ENCODE assay signal across 10 cellular contexts in genomic region chr9:79574716-79575242, GRCh38. TPM values are rescaled to one million over a fixed set of nuclear protein-coding genes. Genes with fewer than 3 reads are reported as not detected.
DNase-seq lines count a peak whose midpoint lies in the region; ATAC-seq and TF ChIP-seq lines count a peak whose summit lies in the region.
"Had no signal": no experiment of that assay in that cellular context is flagged by ENCODE, and none has a peak within 500 bp of the region (broad histone marks: within the 10 kb centered on the region; RNA-seq: fewer than 3 reads in every experiment).

No MANE protein-coding gene starts in this region.

- H3K4me2 ChIP-seq in OCI-LY1 (ENCODE audit: low read length) = peak overlapping the region; percentile 70

- H2AFZ ChIP-seq in OCI-LY1 (ENCODE audit: low read length) = no peak overlapping the region

- H3K79me2 ChIP-seq in OCI-LY1 (ENCODE audit: insufficient read depth, low read length) = peaks cover 14% of the 10 kb centered on the region; the same call in 1 of the 2 replicates

- TF ChIP-seq CTCF in OCI-LY1 (IDR thresholded peaks at IDR 0.05; ENCODE audit: low read length) (no peak), esophagus squamous epithelium (IDR thresholded peaks at IDR 0.05) (no peak), osteocyte (IDR thresholded peaks at IDR 0.05) (no peak)

- no peaks in the 10 kb centered on the region for H3K9me2 ChIP-seq in OCI-LY1 (ENCODE audit: low read depth, low read length)

- 53 to 68% methylated on average over 4 of the region's 4 CpGs for WGBS in esophagus squamous epithelium, 2 donors

- H4K20me1 ChIP-seq in OCI-LY1 (ENCODE audit: insufficient read depth, low read length) = no peaks in the 10 kb centered on the region

- ATAC-seq in GM18519 (IDR thresholded peaks at IDR 0.05; ENCODE audit: low FRiP score, unreplicated experiment) = no peak

- H3K4me3 ChIP-seq in OCI-LY1 (ENCODE audit: low read depth, low read length, poor library complexity, severe bottlenecking) (peak overlapping the region; percentile 92), esophagus squamous epithelium (peak overlapping the region in 3 of 4 donors; percentile 75 to 100 (median 93))

- H3K27me3 ChIP-seq in OCI-LY1 (ENCODE audit: insufficient read depth, low read length) (no peaks in the 10 kb centered on the region), esophagus squamous epithelium (no peaks in the 10 kb centered on the region)

- H3K27ac ChIP-seq in OCI-LY1 (ENCODE audit: low read depth, low read length, poor library complexity, severe bottlenecking) (no peak overlapping the region), esophagus squamous epithelium (peak overlapping the region in 2 of 4 donors; percentile 96 to 98)

- TF ChIP-seq POLR2A in esophagus squamous epithelium (IDR thresholded peaks at IDR 0.05) = no peak

- H3K36me3 ChIP-seq in OCI-LY1 (ENCODE audit: insufficient read depth, low read length) (peaks cover 12% of the 10 kb centered on the region; the same call in 1 of the 2 replicates), esophagus squamous epithelium (peaks cover 0 to 3% (median 0%) of the 10 kb centered on the region in 3 donors)

- H3K4me1 Mint-ChIP-seq in osteocyte (ENCODE audit: unreplicated experiment) = peaks cover 50% of the 10 kb centered on the region

- peak; percentile 75 for DNase-seq in EH (ENCODE audit: low read depth)
- no peak for DNase-seq in esophagus squamous epithelium (lab: John Stamatoyannopoulos, UW)
- DNase-seq in osteocyte (ENCODE audit: extremely low spot score, unreplicated experiment) = no peak
- no peak for DNase-seq in DMS53 treated with DMSO at 0.1 percent for 48 hours (lab: John Stamatoyannopoulos, UW; ENCODE audit: unreplicated experiment)
- no peak for DNase-seq in NCI-H345 treated with DMSO at 0.1 percent for 48 hours (lab: John Stamatoyannopoulos, UW; ENCODE audit: unreplicated experiment)
- no peak for DNase-seq in stimulated activated naive CD4-positive, alpha-beta T cell treated with Interleukin-2 at 50 U/mL for 16 hours (lab: John Stamatoyannopoulos, UW)
- DNase-seq: activated CD4-positive, alpha-beta T cell treated with anti-CD3 and anti-CD28 coated beads, Interleukin-2, amount 50 U/mL, for 1 hour; stimulated activated CD4-positive, alpha-beta T cell treated with anti-CD3 and anti-CD28 coated beads, Interleukin-15, amount 100 ng/mL, for 24 hours had no signal

- peak overlapping the region; percentile 93 for H3K27ac Mint-ChIP-seq in osteocyte (ENCODE audit: unreplicated experiment)

- intact Hi-C loops in esophagus squamous epithelium (cut with DNase I) = no loop called here

- H3K4me1 ChIP-seq in OCI-LY1 (ENCODE audit: insufficient read depth, low read length, severe bottlenecking) (peaks cover 24% of the 10 kb centered on the region), esophagus squamous epithelium (peaks cover 3 to 58% (median 6%) of the 10 kb centered on the region in 3 donors)

- H3K9me3 ChIP-seq in OCI-LY1 (ENCODE audit: low read length) (no peaks in the 10 kb centered on the region), esophagus squamous epithelium (no peaks in the 10 kb centered on the region)

- no peaks in the 10 kb centered on the region for H3K9me3 Mint-ChIP-seq in osteocyte (ENCODE audit: unreplicated experiment)

- peak overlapping the region; percentile 94 for H3K4me3 Mint-ChIP-seq in osteocyte (ENCODE audit: unreplicated experiment)

- no peaks in the 10 kb centered on the region for H3K27me3 Mint-ChIP-seq in osteocyte (ENCODE audit: unreplicated experiment)

- peaks cover 16% of the 10 kb centered on the region for H3K36me3 Mint-ChIP-seq in osteocyte (ENCODE audit: unreplicated experiment)

- H3K9ac ChIP-seq in OCI-LY1 (ENCODE audit: low read length) = no peak overlapping the region

- peaks cover 4% of the 10 kb centered on the region; the same call in 1 of the 2 replicates for H3F3A ChIP-seq in OCI-LY1 (ENCODE audit: insufficient read depth, low read length)

RNA-seq across cellular contexts. Expression of gene TLE4, which starts 3.0 kb away (rescaled TPM):
- total RNA-seq in esophagus squamous epithelium (10 to 100 TPM; 30.1 to 52.5 (median 38.1) TPM), osteocyte (102 and 115 TPM in 2 replicates)
